ENCODE assay signal across 10 cellular contexts in the genomic region with DNA sequence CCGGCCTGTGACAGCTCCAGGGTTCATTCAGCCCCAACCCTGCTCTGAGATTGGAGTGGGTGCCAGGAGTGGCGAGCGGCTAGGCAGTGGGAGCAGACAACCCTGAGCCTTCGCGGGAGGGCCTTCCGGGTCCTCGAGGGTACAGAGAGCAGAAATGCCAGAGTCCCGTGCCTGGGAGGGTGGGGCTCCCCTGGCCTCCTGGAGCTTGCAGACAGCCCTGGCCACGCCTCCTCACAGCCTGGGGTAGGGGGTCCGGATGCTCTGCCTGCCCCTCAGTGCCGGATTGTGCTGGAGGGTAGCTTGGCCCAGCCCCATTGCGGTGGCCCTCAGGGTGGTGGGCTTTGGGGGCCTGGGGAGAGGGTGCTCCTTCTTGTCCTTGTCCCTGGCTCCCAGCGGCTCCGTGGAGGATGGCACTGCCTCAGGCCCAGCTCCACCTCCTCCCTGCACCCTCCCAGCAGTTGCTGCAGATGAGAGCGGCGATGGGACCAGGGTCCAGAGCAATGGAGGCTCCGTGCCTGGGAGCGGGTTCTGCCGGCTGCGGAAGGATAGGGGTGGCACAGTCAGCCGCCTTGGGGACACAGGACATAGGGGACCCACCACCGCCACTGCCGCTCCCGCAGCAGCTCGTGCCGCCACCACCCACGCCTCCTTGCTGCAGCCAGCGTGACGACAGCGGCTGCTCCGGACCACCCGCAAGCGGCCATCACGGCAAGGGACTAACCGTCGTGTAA. TPM values are rescaled to one million over a fixed set of nuclear protein-coding genes. Genes with fewer than 3 reads are reported as not detected.
DNase-seq lines count a peak whose midpoint lies in the region; ATAC-seq, FAIRE-seq and TF ChIP-seq lines count a peak whose summit lies in the region.
"Had no signal": no experiment of that assay in that cellular context is flagged by ENCODE, and none has a peak within 500 bp of the region (broad histone marks: within the 10 kb centered on the region; RNA-seq: fewer than 3 reads in every experiment).

No MANE protein-coding gene starts in this region.

- in situ Hi-C loops in GM13976 (cut with MboI; ENCODE audit: low sequenced_read_pairs, unreplicated experiment) (loop anchor here (10.0 kb wide), 1 partner anchor 119 kb away; no protein-coding TSS in a partner anchor), HAP-1 (cut with MboI; ENCODE audit: low sequenced_read_pairs) (loop anchor here (25.0 kb wide), 1 partner anchor 511 kb away; no protein-coding TSS in a partner anchor)

- no peaks in the 10 kb centered on the region for H3K9me3 Mint-ChIP-seq in activated T-helper 17 cell treated with anti-CD3 and anti-CD28 coated beads, Interleukin-2, amount 50 U/mL, for 72 hours
- H3K9me3 Mint-ChIP-seq in stimulated activated effector memory CD8-positive, alpha-beta T cell treated with anti-CD3 and anti-CD28 coated beads, Interleukin-12 subunit alpha, Interleukin-12 subunit beta, amount 100 ng/mL, for 72 hours, result no peaks in the 10 kb centered on the region
- H3K9me3 Mint-ChIP-seq: brain had no signal

- no peaks in the 10 kb centered on the region for H3K36me3 Mint-ChIP-seq in activated T-helper 17 cell treated with anti-CD3 and anti-CD28 coated beads, Interleukin-2, amount 50 U/mL, for 72 hours (ENCODE audit: low read depth)
- H3K36me3 Mint-ChIP-seq in stimulated activated effector memory CD8-positive, alpha-beta T cell treated with anti-CD3 and anti-CD28 coated beads, Interleukin-12 subunit alpha, Interleukin-12 subunit beta, amount 100 ng/mL, for 72 hours, result no peaks in the 10 kb centered on the region
- H3K36me3 Mint-ChIP-seq: brain had no signal

- no peaks in the 10 kb centered on the region for H3K27me3 ChIP-seq in HAP-1 (ENCODE audit: low read depth)

- no peak for TF ChIP-seq EP300 in A549 (IDR thresholded peaks at IDR 0.05)

- no peak for TF ChIP-seq RAD21 in A549 (conservative IDR thresholded peaks at IDR 0.05 in 1 of 2, IDR thresholded peaks at IDR 0.05 in 1 of 2)

- H3K4me3 Mint-ChIP-seq in activated T-helper 17 cell treated with anti-CD3 and anti-CD28 coated beads, Interleukin-2, amount 50 U/mL, for 72 hours, result peak overlapping the region; percentile 47
- peak overlapping the region; percentile 23 for H3K4me3 Mint-ChIP-seq in stimulated activated effector memory CD8-positive, alpha-beta T cell treated with anti-CD3 and anti-CD28 coated beads, Interleukin-12 subunit alpha, Interleukin-12 subunit beta, amount 100 ng/mL, for 72 hours

- peak overlapping the region; percentile 31 to 39; a peak in 3 of 6 replicates for H3K27ac ChIP-seq in A549

- no peak overlapping the region for H3K27ac Mint-ChIP-seq in activated T-helper 17 cell treated with anti-CD3 and anti-CD28 coated beads, Interleukin-2, amount 50 U/mL, for 72 hours
- H3K27ac Mint-ChIP-seq in stimulated activated effector memory CD8-positive, alpha-beta T cell treated with anti-CD3 and anti-CD28 coated beads, Interleukin-12 subunit alpha, Interleukin-12 subunit beta, amount 100 ng/mL, for 72 hours, result no peak overlapping the region

- WGBS in A549 (ENCODE audit: missing lambda C conversion rate), result 22% methylated on average over 22 of the region's 36 CpGs

- CTCF ChIA-PET in A549 (lab: Yijun Ruan, JAX), result interaction anchor here (1.0 to 1.5 kb wide), 2 partner anchors 12 to 119 kb away, joined by 3 to 5 read pairs; no protein-coding TSS in a partner anchor

- POLR2A ChIA-PET in A549 (lab: Yijun Ruan, JAX), result no interaction called here

- peak overlapping the region; percentile 45 for H3K4me3 ChIP-seq in A549
- no peak overlapping the region for H3K4me3 ChIP-seq in HAP-1

- no peaks in the 10 kb centered on the region for H3K4me1 Mint-ChIP-seq in activated T-helper 17 cell treated with anti-CD3 and anti-CD28 coated beads, Interleukin-2, amount 50 U/mL, for 72 hours
- no peaks in the 10 kb centered on the region for H3K4me1 Mint-ChIP-seq in stimulated activated effector memory CD8-positive, alpha-beta T cell treated with anti-CD3 and anti-CD28 coated beads, Interleukin-12 subunit alpha, Interleukin-12 subunit beta, amount 100 ng/mL, for 72 hours

- H3K9me3 ChIP-seq in A549 (no peaks in the 10 kb centered on the region), HAP-1 (no peaks in the 10 kb centered on the region)

- no peaks in the 10 kb centered on the region for H3K36me3 ChIP-seq in HAP-1 (replicated peaks)

- H3K4me1 ChIP-seq in A549 (no peaks in the 10 kb centered on the region), HAP-1 (no peaks in the 10 kb centered on the region)

- peak; percentile 86 to 92 for ATAC-seq in A549
- ATAC-seq in HG03060 (IDR thresholded peaks at IDR 0.05; ENCODE audit: low read depth, unreplicated experiment), result peak; percentile 50
- ATAC-seq in activated T-helper 17 cell treated with anti-CD3 and anti-CD28 coated beads, Interleukin-2, amount 50 U/mL, for 72 hours (replicated peaks), result peak; percentile 29
- peak; percentile 47 for ATAC-seq in stimulated activated effector memory CD8-positive, alpha-beta T cell treated with anti-CD3 and anti-CD28 coated beads, Interleukin-12 subunit alpha, Interleukin-12 subunit beta, amount 100 ng/mL, for 72 hours

- TF ChIP-seq CTCF in A549 (IDR thresholded peaks at IDR 0.05) (no peak), GM13976 (IDR thresholded peaks at IDR 0.05; ENCODE audit: borderline replicate concordance, control extremely low read depth, extremely low read depth, insufficient read depth, missing control alignments) (no peak)

- TF ChIP-seq POLR2A in A549 (IDR thresholded peaks at IDR 0.05; ENCODE audit: low read length), result no peak

- H3K27me3 Mint-ChIP-seq in activated T-helper 17 cell treated with anti-CD3 and anti-CD28 coated beads, Interleukin-2, amount 50 U/mL, for 72 hours, result peaks cover 27% of the 10 kb centered on the region

- peak overlapping the region; percentile 79 for H3K4me2 ChIP-seq in A549

- DNase-seq in A549 (ENCODE audit: low read depth in 1 of 2, low spot score in 1 of 2), result peak; percentile 3 to 10
- peak; percentile 54 for DNase-seq in GM13976 (ENCODE audit: low spot score)
- DNase-seq in hepatic stellate cell (ENCODE audit: low spot score), result peak; percentile 18
- DNase-seq in stimulated activated effector memory CD8-positive, alpha-beta T cell treated with anti-CD3 and anti-CD28 coated beads, Interleukin-12 subunit alpha, Interleukin-12 subunit beta, amount 100 ng/mL, for 72 hours (ENCODE audit: low spot score in 2 of 2), result no peak
- no peak for DNase-seq in HAP-1 (ENCODE audit: low spot score in 2 of 2)
- DNase-seq in middle frontal gyrus (ENCODE audit: extremely low spot score, low spot score), result no peak

- no peak for FAIRE-seq in A549 (lab: Jason Lieb, UNC)

TF ChIP-seq in A549, 52 proteins besides CTCF, POLR2A, EP300 and RAD21:
- no peak for TF ChIP-seq PBX3 (IDR thresholded peaks at IDR 0.05)
- no peak for TF ChIP-seq BHLHE40 (IDR thresholded peaks at IDR 0.05; ENCODE audit: low read depth, low read length)
- TF ChIP-seq, protein P1, sequence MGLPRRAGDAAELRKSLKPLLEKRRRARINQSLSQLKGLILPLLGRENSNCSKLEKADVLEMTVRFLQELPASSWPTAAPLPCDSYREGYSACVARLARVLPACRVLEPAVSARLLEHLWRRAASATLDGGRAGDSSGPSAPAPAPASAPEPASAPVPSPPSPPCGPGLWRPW (IDR thresholded peaks at IDR 0.05), result no peak
- no peak for TF ChIP-seq NR3C1 (IDR thresholded peaks at IDR 0.05)
- no peak for TF ChIP-seq ZSCAN20 (CRISPR knock-in tag; IDR thresholded peaks at IDR 0.05)

RNA-seq across cellular contexts. Expression of gene OR10G7, which starts 34.9 kb away (rescaled TPM):
- not detected in 2 replicates for polyA plus RNA-seq in A549 (2011; rRNA removed)
- not detected in 2 replicates for polyA plus RNA-seq in A549 (2012; cell fraction: cytosol; rRNA removed)
- polyA plus RNA-seq in A549 (2012; cell fraction: nucleus; rRNA removed), result not detected in 2 replicates
- not detected in 3 replicates for polyA plus RNA-seq in A549 (2017; fragmentation: RNase III; extraction: RNeasy Plus Mini Kit Qiagen cat#74134 plus additional on column Dnase treatment)
- polyA minus RNA-seq in A549 (2011; rRNA and poly(A)+ RNA removed), result not detected in 2 replicates
- total RNA-seq in activated T-helper 17 cell treated with anti-CD3 and anti-CD28 coated beads, Interleukin-2, amount 50 U/mL, for 72 hours, result not detected
- total RNA-seq: subcutaneous adipose tissue had no signal

RNA-seq across cellular contexts. Expression of gene VWA5A, which starts 39.2 kb away (rescaled TPM):
- 1.5 TPM in 2 replicates for polyA plus RNA-seq in A549 (2011; rRNA removed)
- polyA plus RNA-seq in A549 (2012; cell fraction: cytosol; rRNA removed), result 0.41 and 0.56 TPM in 2 replicates
- polyA plus RNA-seq in A549 (2012; cell fraction: nucleus; rRNA removed), result 0.43 and 0.56 TPM in 2 replicates
- 0.12 to 0.24 TPM (median 0.18 TPM) in 3 replicates for polyA plus RNA-seq in A549 (2017; fragmentation: RNase III; extraction: RNeasy Plus Mini Kit Qiagen cat#74134 plus additional on column Dnase treatment)
- 0.83 and 1.7 TPM in 2 replicates for polyA minus RNA-seq in A549 (2011; rRNA and poly(A)+ RNA removed)
- total RNA-seq in activated T-helper 17 cell treated with anti-CD3 and anti-CD28 coated beads, Interleukin-2, amount 50 U/mL, for 72 hours, result 1 to 10 TPM; 5.3 to 6.3 TPM

RNA-seq across cellular contexts. Expression of gene OR10G8, which starts 49.4 kb away (rescaled TPM):
- polyA plus RNA-seq in A549 (2011; rRNA removed) (not detected in 2 replicates), A549 (2017; fragmentation: RNase III; extraction: RNeasy Plus Mini Kit Qiagen cat#74134 plus additional on column Dnase treatment) (not detected in 3 replicates)
- polyA plus RNA-seq in A549 (2012; cell fraction: cytosol; rRNA removed), result not detected in 2 replicates
- polyA plus RNA-seq in A549 (2012; cell fraction: nucleus; rRNA removed), result not detected in 2 replicates
- polyA minus RNA-seq in A549 (2011; rRNA and poly(A)+ RNA removed), result not detected in 2 replicates
- not detected for total RNA-seq in activated T-helper 17 cell treated with anti-CD3 and anti-CD28 coated beads, Interleukin-2, amount 50 U/mL, for 72 hours
- total RNA-seq: subcutaneous adipose tissue had no signal

RNA-seq across cellular contexts. Expression of gene OR10G9, which starts 53.2 kb away (rescaled TPM):
- polyA plus RNA-seq in A549 (2011; rRNA removed) (not detected in 2 replicates), A549 (2017; fragmentation: RNase III; extraction: RNeasy Plus Mini Kit Qiagen cat#74134 plus additional on column Dnase treatment) (not detected in 3 replicates)
- polyA plus RNA-seq in A549 (2012; cell fraction: cytosol; rRNA removed), result not detected in 2 replicates
- not detected in 2 replicates for polyA plus RNA-seq in A549 (2012; cell fraction: nucleus; rRNA removed)
- not detected in 2 replicates for polyA minus RNA-seq in A549 (2011; rRNA and poly(A)+ RNA removed)
- not detected for total RNA-seq in activated T-helper 17 cell treated with anti-CD3 and anti-CD28 coated beads, Interleukin-2, amount 50 U/mL, for 72 hours
- total RNA-seq: subcutaneous adipose tissue had no signal

Comparison
In these comparisons a context has a peak if more than half of its experiments do, and no peak if none do; other contexts are left out.
1. ATAC-seq: peak in every context shown above with its lines; median percentile 89 in A549; 50 in HG03060; 47 in stimulated activated effector memory CD8-positive, alpha-beta T cell treated with anti-CD3 and anti-CD28 coated beads, Interleukin-12 subunit alpha, Interleukin-12 subunit beta, amount 100 ng/mL, for 72 hours; 29 in activated T-helper 17 cell treated with anti-CD3 and anti-CD28 coated beads, Interleukin-2, amount 50 U/mL, for 72 hours.
2. DNase-seq: peak in A549 (2 of 2), GM13976 (single experiment) and hepatic stellate cell (single experiment); none in stimulated activated effector memory CD8-positive, alpha-beta T cell treated with anti-CD3 and anti-CD28 coated beads, Interleukin-12 subunit alpha, Interleukin-12 subunit beta, amount 100 ng/mL, for 72 hours (0 of 2), HAP-1 (0 of 2) and middle frontal gyrus (single experiment).